ENCODE assay signal across 12 cellular contexts in the genomic region with DNA sequence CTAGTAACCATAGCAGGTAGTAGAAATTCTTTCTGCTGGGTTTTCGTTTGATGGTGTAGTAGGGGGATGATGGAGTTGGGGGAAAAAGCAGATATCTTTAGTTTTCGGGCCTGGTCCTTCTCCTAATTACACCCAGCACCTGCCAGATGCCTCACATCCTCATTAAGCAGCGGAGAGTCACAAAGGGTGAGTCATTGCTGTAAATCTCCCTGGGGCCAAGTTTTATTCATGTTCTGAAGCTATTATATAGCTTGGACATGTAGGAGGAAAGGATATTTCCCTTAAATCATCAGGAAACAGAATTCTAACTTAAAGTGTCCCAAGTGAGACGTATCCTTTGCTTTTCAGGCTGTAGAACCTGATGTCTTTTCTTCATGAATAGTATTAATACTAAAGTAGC. TPM values are rescaled to one million over a fixed set of nuclear protein-coding genes. Genes with fewer than 3 reads are reported as not detected.
DNase-seq lines count a peak whose midpoint lies in the region; ATAC-seq and TF ChIP-seq lines count a peak whose summit lies in the region.
"Had no signal": no experiment of that assay in that cellular context is flagged by ENCODE, and none has a peak within 500 bp of the region (broad histone marks: within the 10 kb centered on the region; RNA-seq: fewer than 3 reads in every experiment).

No MANE protein-coding gene starts in this region.

- H3K27ac ChIP-seq in HEK293 (ENCODE audit: extremely low read depth, low read depth, low read length): no peak overlapping the region
- no peak overlapping the region for H3K27ac ChIP-seq in SJCRH30
- H3K27ac ChIP-seq in foreskin keratinocyte: no peak overlapping the region

- CTCF ChIA-PET in HEK293 (lab: Yijun Ruan, JAX): interaction anchor here (1.0 to 5.4 kb wide), 11 partner anchors 11 to 222 kb away, joined by 3 to 92 read pairs (median 6); a partner anchor contains a TSS

- ATAC-seq in foreskin keratinocyte (peak; percentile 59), HG03175 (IDR thresholded peaks at IDR 0.05; ENCODE audit: unreplicated experiment) (no peak)

- TF ChIP-seq CTCF in AG09309 (IDR thresholded peaks at IDR 0.05; ENCODE audit: control insufficient read depth, insufficient read depth, low read depth, low read length, missing control alignments) (no peak), HEK293 (tag by site-specific recombination; IDR thresholded peaks at IDR 0.05) (no peak), foreskin keratinocyte (conservative IDR thresholded peaks at IDR 0.05) (no peak)

- H3K36me3 ChIP-seq in HEK293 (ENCODE audit: control insufficient read depth in 2 of 2, insufficient read depth in 1 of 2, low read length in 2 of 2) (no peaks in the 10 kb centered on the region), SJCRH30 (no peaks in the 10 kb centered on the region)

- H3K4me3 ChIP-seq in AG09309 (ENCODE audit: control insufficient read depth, low read depth, low read length) (no peak overlapping the region), HEK293 (ENCODE audit: low read depth, low read length) (no peak overlapping the region), SJCRH30 (no peak overlapping the region)
- H3K4me3 ChIP-seq: lung had no signal

- H3K27me3 ChIP-seq in SJCRH30 (no peaks in the 10 kb centered on the region), foreskin keratinocyte (no peaks in the 10 kb centered on the region)

- DNase-seq in AG09309 (ENCODE audit: low read depth): peak; percentile 24
- DNase-seq in SJCRH30: peak; percentile 18 to 47
- DNase-seq in foreskin keratinocyte: peak; percentile 47 to 78
- DNase-seq in activated CD4-positive, alpha-beta T cell treated with anti-CD3 and anti-CD28 coated beads for 48 hours: no peak
- DNase-seq in C1 segment of cervical spinal cord (lab: John Stamatoyannopoulos, UW): no peak
- DNase-seq in GOT3 (lab: John Stamatoyannopoulos, UW): no peak
- DNase-seq: DMS79 treated with DMSO at 0.1 percent for 48 hours had no signal

- POLR2A ChIA-PET in HEK293 (lab: Yijun Ruan, JAX): interaction anchor here (0.5 to 1.3 kb wide), 3 partner anchors 11 to 144 kb away, joined by 3 to 6 read pairs (median 4); a partner anchor contains a TSS

- H3K9me3 ChIP-seq in HEK293 (ENCODE audit: control insufficient read depth, insufficient read depth, low read depth, low read length) (no peaks in the 10 kb centered on the region), SJCRH30 (replicated peaks) (no peaks in the 10 kb centered on the region)

- peaks cover 14% of the 10 kb centered on the region for H3K4me1 ChIP-seq in HEK293 (ENCODE audit: control insufficient read depth, insufficient read depth, low read length)
- H3K4me1 ChIP-seq in SJCRH30: peaks cover 8% of the 10 kb centered on the region
- H3K4me1 ChIP-seq in foreskin keratinocyte: peaks cover 17% of the 10 kb centered on the region

TF ChIP-seq in HEK293, 187 proteins besides CTCF, POLR2A, EP300 and RAD21 (continues in another document):
- TF ChIP-seq ZNF707 (tag by site-specific recombination; IDR thresholded peaks at IDR 0.05) (no peak), ZNF558 (tag by site-specific recombination; IDR thresholded peaks at IDR 0.05) (peak; percentile 59; the same call in 1 of the 2 replicates), ZNF302 (tag by site-specific recombination; IDR thresholded peaks at IDR 0.05; ENCODE audit: low read depth) (no peak), ZNF768 (tag by site-specific recombination; IDR thresholded peaks at IDR 0.05) (no peak), ZNF629 (tag by site-specific recombination; IDR thresholded peaks at IDR 0.05) (peak; percentile 55; the same call in 1 of the 2 replicates), ZNF366 (tag by site-specific recombination; conservative IDR thresholded peaks at IDR 0.05) (peak; percentile 83), SP7 (tag by site-specific recombination; IDR thresholded peaks at IDR 0.05) (peak; percentile 74), ZBTB21 (tag by site-specific recombination; IDR thresholded peaks at IDR 0.05) (no peak), ZNF843 (tag by site-specific recombination; IDR thresholded peaks at IDR 0.05) (peak; percentile 30; the same call in 1 of the 2 replicates), ZNF10 (tag by site-specific recombination; IDR thresholded peaks at IDR 0.05) (peak; percentile 87)
- TF ChIP-seq, protein P1, sequence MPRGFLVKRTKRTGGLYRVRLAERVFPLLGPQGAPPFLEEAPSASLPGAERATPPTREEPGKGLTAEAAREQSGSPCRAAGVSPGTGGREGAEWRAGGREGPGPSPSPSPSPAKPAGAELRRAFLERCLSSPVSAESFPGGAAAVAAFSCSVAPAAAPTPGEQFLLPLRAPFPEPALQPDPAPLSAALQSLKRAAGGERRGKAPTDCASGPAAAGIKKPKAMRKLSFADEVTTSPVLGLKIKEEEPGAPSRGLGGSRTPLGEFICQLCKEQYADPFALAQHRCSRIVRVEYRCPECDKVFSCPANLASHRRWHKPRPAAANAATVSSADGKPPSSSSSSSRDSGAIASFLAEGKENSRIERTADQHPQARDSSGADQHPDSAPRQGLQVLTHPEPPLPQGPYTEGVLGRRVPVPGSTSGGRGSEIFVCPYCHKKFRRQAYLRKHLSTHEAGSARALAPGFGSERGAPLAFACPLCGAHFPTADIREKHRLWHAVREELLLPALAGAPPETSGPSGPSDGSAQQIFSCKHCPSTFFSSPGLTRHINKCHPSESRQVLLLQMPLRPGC (tag by site-specific recombination; IDR thresholded peaks at IDR 0.05): peak; percentile 26; the same call in 1 of the 2 replicates
- TF ChIP-seq, protein P2, sequence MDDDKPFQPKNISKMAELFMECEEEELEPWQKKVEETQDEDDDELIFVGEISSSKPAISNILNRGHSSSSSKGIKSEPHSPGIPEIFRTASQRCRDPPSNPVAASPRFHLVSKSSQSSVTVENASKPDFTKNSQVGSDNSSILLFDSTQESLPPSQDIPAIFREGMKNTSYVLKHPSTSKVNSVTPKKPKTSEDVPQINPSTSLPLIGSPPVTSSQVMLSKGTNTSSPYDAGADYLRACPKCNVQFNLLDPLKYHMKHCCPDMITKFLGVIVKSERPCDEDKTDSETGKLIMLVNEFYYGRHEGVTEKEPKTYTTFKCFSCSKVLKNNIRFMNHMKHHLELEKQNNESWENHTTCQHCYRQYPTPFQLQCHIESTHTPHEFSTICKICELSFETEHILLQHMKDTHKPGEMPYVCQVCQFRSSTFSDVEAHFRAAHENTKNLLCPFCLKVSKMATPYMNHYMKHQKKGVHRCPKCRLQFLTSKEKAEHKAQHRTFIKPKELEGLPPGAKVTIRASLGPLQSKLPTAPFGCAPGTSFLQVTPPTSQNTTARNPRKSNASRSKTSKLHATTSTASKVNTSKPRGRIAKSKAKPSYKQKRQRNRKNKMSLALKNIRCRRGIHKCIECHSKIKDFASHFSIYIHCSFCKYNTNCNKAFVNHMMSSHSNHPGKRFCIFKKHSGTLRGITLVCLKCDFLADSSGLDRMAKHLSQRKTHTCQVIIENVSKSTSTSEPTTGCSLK (tag by site-specific recombination; IDR thresholded peaks at IDR 0.05): no peak
- TF ChIP-seq, protein P3, sequence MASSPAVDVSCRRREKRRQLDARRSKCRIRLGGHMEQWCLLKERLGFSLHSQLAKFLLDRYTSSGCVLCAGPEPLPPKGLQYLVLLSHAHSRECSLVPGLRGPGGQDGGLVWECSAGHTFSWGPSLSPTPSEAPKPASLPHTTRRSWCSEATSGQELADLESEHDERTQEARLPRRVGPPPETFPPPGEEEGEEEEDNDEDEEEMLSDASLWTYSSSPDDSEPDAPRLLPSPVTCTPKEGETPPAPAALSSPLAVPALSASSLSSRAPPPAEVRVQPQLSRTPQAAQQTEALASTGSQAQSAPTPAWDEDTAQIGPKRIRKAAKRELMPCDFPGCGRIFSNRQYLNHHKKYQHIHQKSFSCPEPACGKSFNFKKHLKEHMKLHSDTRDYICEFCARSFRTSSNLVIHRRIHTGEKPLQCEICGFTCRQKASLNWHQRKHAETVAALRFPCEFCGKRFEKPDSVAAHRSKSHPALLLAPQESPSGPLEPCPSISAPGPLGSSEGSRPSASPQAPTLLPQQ (tag by site-specific recombination; IDR thresholded peaks at IDR 0.05): no peak
- TF ChIP-seq, protein P4, sequence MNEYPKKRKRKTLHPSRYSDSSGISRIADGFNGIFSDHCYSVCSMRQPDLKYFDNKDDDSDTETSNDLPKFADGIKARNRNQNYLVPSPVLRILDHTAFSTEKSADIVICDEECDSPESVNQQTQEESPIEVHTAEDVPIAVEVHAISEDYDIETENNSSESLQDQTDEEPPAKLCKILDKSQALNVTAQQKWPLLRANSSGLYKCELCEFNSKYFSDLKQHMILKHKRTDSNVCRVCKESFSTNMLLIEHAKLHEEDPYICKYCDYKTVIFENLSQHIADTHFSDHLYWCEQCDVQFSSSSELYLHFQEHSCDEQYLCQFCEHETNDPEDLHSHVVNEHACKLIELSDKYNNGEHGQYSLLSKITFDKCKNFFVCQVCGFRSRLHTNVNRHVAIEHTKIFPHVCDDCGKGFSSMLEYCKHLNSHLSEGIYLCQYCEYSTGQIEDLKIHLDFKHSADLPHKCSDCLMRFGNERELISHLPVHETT (tag by site-specific recombination; IDR thresholded peaks at IDR 0.05): 0 out of 2 replicates have a peak, but pooled peaks have one; percentile 59
- TF ChIP-seq, protein P5, sequence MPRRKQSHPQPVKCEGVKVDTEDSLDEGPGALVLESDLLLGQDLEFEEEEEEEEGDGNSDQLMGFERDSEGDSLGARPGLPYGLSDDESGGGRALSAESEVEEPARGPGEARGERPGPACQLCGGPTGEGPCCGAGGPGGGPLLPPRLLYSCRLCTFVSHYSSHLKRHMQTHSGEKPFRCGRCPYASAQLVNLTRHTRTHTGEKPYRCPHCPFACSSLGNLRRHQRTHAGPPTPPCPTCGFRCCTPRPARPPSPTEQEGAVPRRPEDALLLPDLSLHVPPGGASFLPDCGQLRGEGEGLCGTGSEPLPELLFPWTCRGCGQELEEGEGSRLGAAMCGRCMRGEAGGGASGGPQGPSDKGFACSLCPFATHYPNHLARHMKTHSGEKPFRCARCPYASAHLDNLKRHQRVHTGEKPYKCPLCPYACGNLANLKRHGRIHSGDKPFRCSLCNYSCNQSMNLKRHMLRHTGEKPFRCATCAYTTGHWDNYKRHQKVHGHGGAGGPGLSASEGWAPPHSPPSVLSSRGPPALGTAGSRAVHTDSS (tag by site-specific recombination; IDR thresholded peaks at IDR 0.05): no peak

RNA-seq across cellular contexts. Expression of a gene that starts 4.9 kb away (rescaled TPM):
- 27.9 and 34.8 TPM in 2 replicates for total RNA-seq in SJCRH30 (2014; rRNA removed; shearing (Covaris generic))
- total RNA-seq in foreskin keratinocyte: 22.8 and 23.1 TPM in 2 replicates
- 11.2 and 12.5 TPM in 2 replicates for polyA plus RNA-seq in foreskin keratinocyte

RNA-seq across cellular contexts. Expression of a gene that starts 11.0 kb away (rescaled TPM):
- total RNA-seq in SJCRH30 (2014; rRNA removed; shearing (Covaris generic)): 0.06 and 0.08 TPM in 2 replicates
- total RNA-seq in foreskin keratinocyte: 0.10 and 0.14 TPM in 2 replicates
- 0.12 and 0.18 TPM in 2 replicates for polyA plus RNA-seq in foreskin keratinocyte
- total RNA-seq: epithelial cell of proximal tubule had no signal

RNA-seq across cellular contexts. Expression of a gene that starts 44.7 kb away (rescaled TPM):
- total RNA-seq in SJCRH30 (2014; rRNA removed; shearing (Covaris generic)): 8.0 and 8.3 TPM in 2 replicates
- total RNA-seq in foreskin keratinocyte: 9.7 and 10.0 TPM in 2 replicates
- polyA plus RNA-seq in foreskin keratinocyte: 3.9 and 4.9 TPM in 2 replicates

RNA-seq across cellular contexts. Expression of a gene that starts 46.2 kb away (rescaled TPM):
- total RNA-seq in SJCRH30 (2014; rRNA removed; shearing (Covaris generic)): 0.10 and 0.36 TPM in 2 replicates
- 0.31 TPM in 1 of 2 replicates, not detected in the other for total RNA-seq in foreskin keratinocyte
- polyA plus RNA-seq in foreskin keratinocyte: 0.34 TPM in 1 of 2 replicates, not detected in the other
- total RNA-seq: epithelial cell of proximal tubule, skeletal muscle tissue had no signal

Comparison
In these comparisons a context has a peak if more than half of its experiments do, and no peak if none do; other contexts are left out.
1. DNase-seq: peak in AG09309 (single experiment), SJCRH30 (2 of 2) and foreskin keratinocyte (2 of 2); none in activated CD4-positive, alpha-beta T cell treated with anti-CD3 and anti-CD28 coated beads for 48 hours (single experiment), C1 segment of cervical spinal cord (0 of 14) and GOT3 (single experiment).